28 cellular contexts compared by ENCODE assay signal in the genomic region with DNA sequence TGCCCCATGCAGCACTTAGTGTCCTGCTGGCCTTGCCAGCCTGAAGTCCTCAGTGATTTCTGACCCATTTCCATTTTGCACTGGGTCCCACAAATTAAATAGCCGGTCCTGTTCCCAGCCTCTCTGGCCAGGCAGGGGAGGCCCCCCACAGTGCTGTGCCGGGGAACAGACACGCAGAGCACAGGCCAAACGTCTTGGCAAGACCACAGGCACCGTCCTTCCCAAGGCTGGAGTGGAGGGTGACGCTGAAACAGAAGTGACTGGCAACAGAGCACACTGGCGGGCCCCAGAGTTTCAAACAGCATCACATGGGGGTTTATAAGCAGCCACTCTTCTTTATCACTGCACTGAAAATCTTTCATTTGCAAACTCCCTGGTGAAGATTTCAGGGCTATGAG. TPM values are rescaled to one million over a fixed set of nuclear protein-coding genes. Genes with fewer than 3 reads are reported as not detected.
A peak's percentile ranks its signal among the peaks of the same experiment; 100 is the strongest.
DNase-seq lines count a peak whose midpoint lies in the region; ATAC-seq and TF ChIP-seq lines count a peak whose summit lies in the region.
"Had no signal": no experiment of that assay in that cellular context is flagged by ENCODE, and none has a peak within 500 bp of the region (broad histone marks: within the 10 kb centered on the region; RNA-seq: fewer than 3 reads in every experiment).

No MANE protein-coding gene starts in this region.

- POLR2A ChIA-PET in CD4-positive, alpha-beta T cell (lab: Charles Lee), result interaction anchor here (1.3 kb wide), 1 partner anchor 95 kb away, joined by 7 read pairs; no protein-coding TSS in a partner anchor

- intact Hi-C loops in CD4-positive, alpha-beta T cell (cut with DNase I, micrococcal nuclease), result no loop called here
- intact Hi-C loops in left ventricle myocardium inferior (cut with micrococcal nuclease), result no loop called here
- intact Hi-C loops in natural killer cell (cut with micrococcal nuclease), result no loop called here

- H3K9me3 Mint-ChIP-seq in CD4-positive, alpha-beta T cell, result no peaks in the 10 kb centered on the region
- no peaks in the 10 kb centered on the region for H3K9me3 Mint-ChIP-seq in natural killer cell

- H3K4me1 Mint-ChIP-seq in CD4-positive, alpha-beta T cell (ENCODE audit: low read depth), result peaks cover 47% of the 10 kb centered on the region
- H3K4me1 Mint-ChIP-seq in natural killer cell, result no peaks in the 10 kb centered on the region

- CTCF ChIA-PET in CD4-positive, alpha-beta T cell (lab: Charles Lee), result no interaction called here

- no peak overlapping the region for H3K4me2 ChIP-seq in osteoblast (ENCODE audit: insufficient read depth, low read length)
- H3K4me2 ChIP-seq: SK-N-SH had no signal

- peaks cover under 1% of the 10 kb centered on the region for H3K36me3 Mint-ChIP-seq in CD4-positive, alpha-beta T cell (ENCODE audit: low read depth)
- no peaks in the 10 kb centered on the region for H3K36me3 Mint-ChIP-seq in natural killer cell

- H3K4me1 ChIP-seq in left ventricle myocardium inferior, result peaks cover 35% of the 10 kb centered on the region
- H3K4me1 ChIP-seq in osteoblast (ENCODE audit: insufficient read depth, low read length), result no peaks in the 10 kb centered on the region
- H3K4me1 ChIP-seq: body of pancreas had no signal

- H3K79me2 ChIP-seq in osteoblast (ENCODE audit: insufficient read depth, low read length), result no peaks in the 10 kb centered on the region

- no peak overlapping the region for H2AFZ ChIP-seq in osteoblast (ENCODE audit: low read length)

- H3K36me3 ChIP-seq in left ventricle myocardium inferior, result no peaks in the 10 kb centered on the region
- no peaks in the 10 kb centered on the region for H3K36me3 ChIP-seq in osteoblast (ENCODE audit: insufficient read depth, low read length)
- H3K36me3 ChIP-seq: BLaER1 treated with 17β-estradiol and CSF1 and Interleukin-3, amounts not matched to agents 10 nM and 100 nM; ovary; spleen had no signal

- no peaks in the 10 kb centered on the region for H3K27me3 Mint-ChIP-seq in CD4-positive, alpha-beta T cell
- peaks cover 0 to 3% of the 10 kb centered on the region in 2 donors for H3K27me3 Mint-ChIP-seq in natural killer cell (ENCODE audit: low read depth in 2 of 2)

- no peak overlapping the region for H3K27ac ChIP-seq in CD4-positive, alpha-beta T cell (ENCODE audit: low read depth, low read length)
- peak overlapping the region; percentile 78 for H3K27ac ChIP-seq in left ventricle myocardium inferior (replicated peaks)
- H3K27ac ChIP-seq in osteoblast (ENCODE audit: low read depth, low read length), result no peak overlapping the region
- H3K27ac ChIP-seq: BLaER1 treated with 17β-estradiol and CSF1 and Interleukin-3, amounts not matched to agents 10 nM and 100 nM; body of pancreas; ovary; spleen had no signal

- ATAC-seq in CD4-positive, alpha-beta T cell (ENCODE audit: poor library complexity), result no peak
- no peak for ATAC-seq in natural killer cell
- ATAC-seq: activated CD8-positive, alpha-beta T cell treated with anti-CD3 and anti-CD28 coated beads, Interleukin-2, amount 10 ng/mL, durations not matched to agents 7 days and 5 days; body of pancreas; HCT116 had no signal

- H3K9me3 ChIP-seq in CD4-positive, alpha-beta T cell (ENCODE audit: control insufficient read depth, low read length), result no peaks in the 10 kb centered on the region
- H3K9me3 ChIP-seq in left ventricle myocardium inferior (replicated peaks) (no peaks in the 10 kb centered on the region), osteoblast (ENCODE audit: low read depth, low read length) (no peaks in the 10 kb centered on the region)
- H3K9me3 ChIP-seq: BLaER1 treated with 17β-estradiol and CSF1 and Interleukin-3, amounts not matched to agents 10 nM and 100 nM; body of pancreas; ovary; SK-N-SH; spleen had no signal

- H3K27ac Mint-ChIP-seq in CD4-positive, alpha-beta T cell, result peak overlapping the region; percentile 1
- H3K27ac Mint-ChIP-seq in natural killer cell, result no peak overlapping the region
- H3K27ac Mint-ChIP-seq: activated CD8-positive, alpha-beta T cell treated with anti-CD3 and anti-CD28 coated beads, Interleukin-2, amount 10 ng/mL, durations not matched to agents 7 days and 5 days had no signal

- H4K20me1 ChIP-seq in osteoblast (ENCODE audit: insufficient read depth, low read length), result no peaks in the 10 kb centered on the region
- H4K20me1 ChIP-seq: BLaER1 treated with 17β-estradiol and CSF1 and Interleukin-3, amounts not matched to agents 10 nM and 100 nM had no signal

- no peak for TF ChIP-seq CTCF in CD4-positive, alpha-beta T cell (IDR thresholded peaks at IDR 0.05)
- TF ChIP-seq CTCF in left ventricle myocardium inferior (IDR thresholded peaks at IDR 0.05; ENCODE audit: borderline replicate concordance) (no peak), osteoblast (IDR thresholded peaks at IDR 0.05; ENCODE audit: extremely low read depth, low read depth, low read length) (no peak), natural killer cell (IDR thresholded peaks at IDR 0.05) (no peak)

- no peaks in the 10 kb centered on the region for H3K27me3 ChIP-seq in CD4-positive, alpha-beta T cell (ENCODE audit: control insufficient read depth, insufficient read depth, low read length)
- H3K27me3 ChIP-seq in left ventricle myocardium inferior (ENCODE audit: low read depth) (no peaks in the 10 kb centered on the region), osteoblast (ENCODE audit: insufficient read depth, low read length) (peaks cover 38% of the 10 kb centered on the region)
- H3K27me3 ChIP-seq: BLaER1 treated with 17β-estradiol and CSF1 and Interleukin-3, amounts not matched to agents 10 nM and 100 nM; body of pancreas; ovary had no signal

- no peak overlapping the region for H3K4me3 Mint-ChIP-seq in CD4-positive, alpha-beta T cell
- H3K4me3 Mint-ChIP-seq in natural killer cell, result no peak overlapping the region
- H3K4me3 Mint-ChIP-seq: activated CD8-positive, alpha-beta T cell treated with anti-CD3 and anti-CD28 coated beads, Interleukin-2, amount 10 ng/mL, durations not matched to agents 7 days and 5 days had no signal

- no peak for DNase-seq in CD4-positive, alpha-beta T cell
- peak in 30 of 56 donors; percentile 7 to 73 (median 30) for DNase-seq in amygdala (lab: John Stamatoyannopoulos, UW)
- peak; percentile 45 for DNase-seq in left ventricle myocardium inferior
- peak; percentile 58 for DNase-seq in osteoblast (ENCODE audit: insufficient read length, low spot score, missing footprints)
- DNase-seq in NCI-H526 (lab: John Stamatoyannopoulos, UW), result no peak
- DNase-seq in natural killer cell, result no peak
- DNase-seq in NCI-H510A treated with DMSO at 0.1 percent for 48 hours (lab: John Stamatoyannopoulos, UW), result no peak
- no peak for DNase-seq in NCI-H345 treated with DMSO at 0.1 percent for 48 hours (lab: John Stamatoyannopoulos, UW; ENCODE audit: unreplicated experiment)
- DNase-seq: activated CD4-positive, alpha-beta T cell treated with anti-CD3 and anti-CD28 coated beads for 1 hour; activated CD8-positive, alpha-beta T cell treated with anti-CD3 and anti-CD28 coated beads, Interleukin-2, amount 10 ng/mL, durations not matched to agents 7 days and 5 days; activated gamma-delta T cell treated with Interleukin-2 at 50 U/mL for 16 hours; activated T-cell treated with anti-CD3 and anti-CD28 coated beads for 4 hours; body of pancreas; DND-41; effector CD8-positive, alpha-beta T cell; glutamatergic neuron; KBM-7; mesenchymal stem cell; NCI-H2029 treated with DMSO at 0.1 percent for 48 hours; NCI-H226; ovary; SK-N-SH; spleen had no signal

- H3K4me3 ChIP-seq in left ventricle myocardium inferior, result no peak overlapping the region
- no peak overlapping the region for H3K4me3 ChIP-seq in osteoblast (ENCODE audit: insufficient read depth, low read length)
- H3K4me3 ChIP-seq: BLaER1 treated with 17β-estradiol and CSF1 and Interleukin-3, amounts not matched to agents 10 nM and 100 nM; body of pancreas; ovary; spleen had no signal

RNA-seq across cellular contexts. Expression of a gene that starts 52.2 kb away (rescaled TPM):
- total RNA-seq in CD4-positive, alpha-beta T cell, result 10 to 100 TPM in 1 of 2 experiments, 1 to 10 TPM in 1; 9.4 to 10.3 TPM
- total RNA-seq in left ventricle myocardium inferior (0.33 TPM), osteoblast (not detected in 2 replicates), natural killer cell (under 1 TPM in 2 of 3 donors, not detected in 1; 0.11 to 0.23 TPM)
- total RNA-seq: activated CD8-positive, alpha-beta T cell treated with anti-CD3 and anti-CD28 coated beads, Interleukin-2, amount 10 ng/mL, durations not matched to agents 7 days and 5 days; body of pancreas; HT1080; OCI-LY7; temporal lobe had no signal

Comparison
In these comparisons a context has a peak if more than half of its experiments do, and no peak if none do; other contexts are left out.
1. DNase-seq: peak in amygdala (30 of 56), left ventricle myocardium inferior (single experiment) and osteoblast (single experiment); none in CD4-positive, alpha-beta T cell (0 of 10), NCI-H526 (0 of 2), natural killer cell (single experiment), NCI-H510A treated with DMSO at 0.1 percent for 48 hours (single experiment) and NCI-H345 treated with DMSO at 0.1 percent for 48 hours (single experiment).